In the genomic region with DNA sequence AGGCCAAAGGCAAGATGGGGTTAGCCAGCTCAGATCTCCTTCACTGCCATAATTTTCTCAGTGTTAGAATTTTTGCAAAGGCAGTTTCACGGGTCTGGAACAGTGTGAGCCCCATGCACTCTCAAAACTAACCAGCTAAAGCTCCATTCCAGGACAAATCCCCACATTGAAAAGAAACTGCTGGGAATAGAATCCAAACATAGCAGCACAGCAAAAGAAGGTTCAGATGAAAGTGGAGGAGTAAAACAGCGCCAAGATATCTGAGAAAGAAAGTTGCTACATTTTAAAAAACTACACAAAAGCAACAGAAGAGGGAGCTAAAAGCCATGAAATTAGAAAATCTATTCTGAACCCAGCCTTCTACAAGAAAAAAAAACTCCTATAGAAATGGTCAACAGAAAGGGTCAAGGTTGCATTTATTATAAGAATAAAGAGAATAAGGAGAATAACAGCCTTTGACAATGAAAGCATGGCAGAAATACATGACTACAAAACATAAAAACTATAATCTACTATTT, we compare ENCODE assay signal across 8 cellular contexts. TPM values are rescaled to one million over a fixed set of nuclear protein-coding genes. Genes with fewer than 3 reads are reported as not detected.
DNase-seq lines count a peak whose midpoint lies in the region; ATAC-seq and TF ChIP-seq lines count a peak whose summit lies in the region.

No MANE protein-coding gene starts in this region.

- no peak for DNase-seq in activated naive CD8-positive, alpha-beta T cell treated with anti-CD3 and anti-CD28 coated beads, Interleukin-2, amount 50 U/mL, for 24 hours
- peak; percentile 29 for DNase-seq in NOMO-1 treated with DMSO at 0.1 percent for 48 hours (lab: John Stamatoyannopoulos, UW; ENCODE audit: unreplicated experiment)
- peak; percentile 26 for DNase-seq in epidermal melanocyte (ENCODE audit: insufficient read length, low spot score)
- DNase-seq in smooth muscle cell (lab: John Stamatoyannopoulos, UW; ENCODE audit: unreplicated experiment), result no peak
- DNase-seq in activated CD4-positive, alpha-beta T cell treated with anti-CD3 and anti-CD28 coated beads, Interleukin-2, amount 50 U/mL, for 4 hours, result no peak

- H3K9me3 ChIP-seq in smooth muscle cell (replicated peaks; ENCODE audit: low read depth), result no peaks in the 10 kb centered on the region

- no peaks in the 10 kb centered on the region for H3K36me3 ChIP-seq in smooth muscle cell (ENCODE audit: low read depth)

- peak; percentile 33 for TF ChIP-seq CTCF in smooth muscle cell (IDR thresholded peaks at IDR 0.05; ENCODE audit: borderline replicate concordance, insufficient read depth, poor library complexity, severe bottlenecking)

- peak overlapping the region; percentile 71 for H3K4me3 Mint-ChIP-seq in activated naive CD8-positive, alpha-beta T cell
- no peak overlapping the region for H3K4me3 Mint-ChIP-seq in activated naive CD8-positive, alpha-beta T cell treated with anti-CD3 and anti-CD28 coated beads, Interleukin-2, amount 50 U/mL, for 24 hours

- H3K4me1 ChIP-seq in smooth muscle cell (ENCODE audit: low read depth), result no peaks in the 10 kb centered on the region

- H3K9me3 Mint-ChIP-seq in activated naive CD8-positive, alpha-beta T cell (ENCODE audit: low read depth), result no peaks in the 10 kb centered on the region
- no peaks in the 10 kb centered on the region for H3K9me3 Mint-ChIP-seq in activated naive CD8-positive, alpha-beta T cell treated with anti-CD3 and anti-CD28 coated beads, Interleukin-2, amount 50 U/mL, for 24 hours

- H3K4me1 Mint-ChIP-seq in activated naive CD8-positive, alpha-beta T cell (ENCODE audit: low read depth), result peaks cover 6% of the 10 kb centered on the region
- peaks cover 4% of the 10 kb centered on the region for H3K4me1 Mint-ChIP-seq in activated naive CD8-positive, alpha-beta T cell treated with anti-CD3 and anti-CD28 coated beads, Interleukin-2, amount 50 U/mL, for 24 hours

- peak overlapping the region; percentile 59 for H3K4me2 ChIP-seq in smooth muscle cell

- H3K27me3 Mint-ChIP-seq in activated naive CD8-positive, alpha-beta T cell, result no peaks in the 10 kb centered on the region
- H3K27me3 Mint-ChIP-seq in activated naive CD8-positive, alpha-beta T cell treated with anti-CD3 and anti-CD28 coated beads, Interleukin-2, amount 50 U/mL, for 24 hours, result peaks cover 2% of the 10 kb centered on the region

- H3K36me3 Mint-ChIP-seq in activated naive CD8-positive, alpha-beta T cell, result no peaks in the 10 kb centered on the region
- H3K36me3 Mint-ChIP-seq in activated naive CD8-positive, alpha-beta T cell treated with anti-CD3 and anti-CD28 coated beads, Interleukin-2, amount 50 U/mL, for 24 hours (ENCODE audit: low read depth), result no peaks in the 10 kb centered on the region

- no peaks in the 10 kb centered on the region for H4K20me1 ChIP-seq in smooth muscle cell (ENCODE audit: low read depth)

- no peak overlapping the region for H2AFZ ChIP-seq in smooth muscle cell (ENCODE audit: low read depth)

- no peaks in the 10 kb centered on the region for H3F3A ChIP-seq in smooth muscle cell (ENCODE audit: low read depth)

- H3K9ac ChIP-seq in smooth muscle cell (ENCODE audit: low read depth), result no peak overlapping the region

- no peaks in the 10 kb centered on the region for H3K27me3 ChIP-seq in smooth muscle cell (ENCODE audit: low read depth)

- no peak overlapping the region for H3K27ac Mint-ChIP-seq in activated naive CD8-positive, alpha-beta T cell
- H3K27ac Mint-ChIP-seq in activated naive CD8-positive, alpha-beta T cell treated with anti-CD3 and anti-CD28 coated beads, Interleukin-2, amount 50 U/mL, for 24 hours, result no peak overlapping the region

- no peak overlapping the region for H3K27ac ChIP-seq in smooth muscle cell (ENCODE audit: low read depth)

- WGBS in smooth muscle cell (ENCODE audit: low lambda C conversion rate), result 39% methylated on average over 2 of the region's 2 CpGs

- H3K79me2 ChIP-seq in smooth muscle cell (ENCODE audit: low read depth), result no peaks in the 10 kb centered on the region

- no peak for ATAC-seq in activated naive CD8-positive, alpha-beta T cell treated with anti-CD3 and anti-CD28 coated beads, Interleukin-2, amount 50 U/mL, for 24 hours
- ATAC-seq in GM21447 (IDR thresholded peaks at IDR 0.05; ENCODE audit: unreplicated experiment) (no peak), GM21390 (IDR thresholded peaks at IDR 0.05; ENCODE audit: unreplicated experiment) (no peak)

- no peak overlapping the region for H3K4me3 ChIP-seq in smooth muscle cell

RNA-seq across cellular contexts. Expression of gene SLC7A3, which starts 39.6 kb away (rescaled TPM):
- total RNA-seq in smooth muscle cell, result 0.81 and 0.99 TPM in 2 replicates
- polyA plus RNA-seq in smooth muscle cell, result 1.5 and 2.3 TPM in 2 replicates

Comparison
In these comparisons a context has a peak if more than half of its experiments do, and no peak if none do; other contexts are left out.
1. DNase-seq: peak in NOMO-1 treated with DMSO at 0.1 percent for 48 hours (single experiment) and epidermal melanocyte (single experiment); none in activated naive CD8-positive, alpha-beta T cell treated with anti-CD3 and anti-CD28 coated beads, Interleukin-2, amount 50 U/mL, for 24 hours (single experiment), smooth muscle cell (single experiment) and activated CD4-positive, alpha-beta T cell treated with anti-CD3 and anti-CD28 coated beads, Interleukin-2, amount 50 U/mL, for 4 hours (0 of 2).